ENCODE assay signal across 8 cellular contexts in the genomic region with DNA sequence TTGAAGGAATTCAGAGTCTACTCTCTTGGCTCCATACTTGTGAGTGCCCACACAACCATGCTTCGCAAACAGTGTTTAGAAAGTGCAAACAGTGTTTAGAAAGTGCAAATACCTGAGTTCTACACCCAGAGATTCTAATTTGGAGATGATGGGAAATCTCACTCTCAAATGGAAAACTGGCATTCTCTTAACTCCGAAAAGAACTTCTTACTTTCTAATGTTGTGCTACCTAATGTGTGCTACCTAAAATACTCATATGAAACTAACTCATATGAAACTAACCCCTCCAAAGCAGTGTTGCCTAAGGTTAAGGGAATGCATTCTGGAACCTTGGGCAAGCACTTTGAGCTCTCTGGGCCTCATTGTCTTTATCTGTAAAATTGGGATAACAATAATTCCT.
"Had no signal": no experiment of that assay in that cellular context is flagged by ENCODE, and none has a peak within 500 bp of the region (broad histone marks: within the 10 kb centered on the region; RNA-seq: fewer than 3 reads in every experiment).

No MANE protein-coding gene starts in this region.

- H3K4me1 ChIP-seq: HAP-1 had no signal

- H3K27ac ChIP-seq: GM23248 had no signal

- H3K4me3 ChIP-seq: GM23248, GM23338, HAP-1 had no signal

- DNase-seq: GM23248, GOT3, H7, H9, HCEC 1CT, HFFc6 had no signal

- H3K36me3 ChIP-seq: HAP-1 had no signal

- H3K9me3 ChIP-seq: HAP-1 had no signal
